ENCODE assay signal across 13 cellular contexts in genomic region chr6:44311767-44312166, GRCh38. TPM values are rescaled to one million over a fixed set of nuclear protein-coding genes. Genes with fewer than 3 reads are reported as not detected.
A peak's percentile ranks its signal among the peaks of the same experiment; 100 is the strongest.
DNase-seq lines count a peak whose midpoint lies in the region; ATAC-seq and TF ChIP-seq lines count a peak whose summit lies in the region.
"Had no signal": no experiment of that assay in that cellular context is flagged by ENCODE, and none has a peak within 500 bp of the region (broad histone marks: within the 10 kb centered on the region; RNA-seq: fewer than 3 reads in every experiment).

No MANE protein-coding gene starts in this region.

- H3K36me3 Mint-ChIP-seq in activated naive CD4-positive, alpha-beta T cell treated with anti-CD3 and anti-CD28 coated beads for 36 hours (ENCODE audit: low read depth) = peaks cover 17% of the 10 kb centered on the region
- peaks cover 29 to 41% of the 10 kb centered on the region in 2 donors for H3K36me3 Mint-ChIP-seq in stimulated activated naive B cell treated with anti-CD40 and anti-IgM and Interleukin-4, amounts not matched to agents 10 μg/mL and 1 μg/mL and 100 μg/mL, for 72 hours

- TF ChIP-seq CTCF in WI38 (IDR thresholded peaks at IDR 0.05; ENCODE audit: low read depth, low read length) (no peak), foreskin fibroblast (IDR thresholded peaks at IDR 0.05; ENCODE audit: low read depth, low read length) (no peak)

- peaks cover 17% of the 10 kb centered on the region for H3K4me1 Mint-ChIP-seq in activated naive CD4-positive, alpha-beta T cell treated with anti-CD3 and anti-CD28 coated beads for 36 hours (ENCODE audit: low read depth)
- peaks cover 13 to 22% of the 10 kb centered on the region in 2 donors for H3K4me1 Mint-ChIP-seq in stimulated activated naive B cell treated with anti-CD40 and anti-IgM and Interleukin-4, amounts not matched to agents 10 μg/mL and 1 μg/mL and 100 μg/mL, for 72 hours

- H3K4me3 ChIP-seq in WI38 (ENCODE audit: low read depth, low read length) = peak overlapping the region; percentile 94
- H3K4me3 ChIP-seq in foreskin fibroblast (ENCODE audit: low read depth in 1 of 2, low read length in 2 of 2) = peak overlapping the region; percentile 93 to 98

- H3K9me3 Mint-ChIP-seq in activated naive CD4-positive, alpha-beta T cell treated with anti-CD3 and anti-CD28 coated beads for 36 hours = no peaks in the 10 kb centered on the region
- H3K9me3 Mint-ChIP-seq in stimulated activated naive B cell treated with anti-CD40 and anti-IgM and Interleukin-4, amounts not matched to agents 10 μg/mL and 1 μg/mL and 100 μg/mL, for 72 hours = no peaks in the 10 kb centered on the region

- peak overlapping the region; percentile 96 for H3K4me3 Mint-ChIP-seq in activated naive CD4-positive, alpha-beta T cell treated with anti-CD3 and anti-CD28 coated beads for 36 hours
- H3K4me3 Mint-ChIP-seq in stimulated activated naive B cell treated with anti-CD40 and anti-IgM and Interleukin-4, amounts not matched to agents 10 μg/mL and 1 μg/mL and 100 μg/mL, for 72 hours = peak overlapping the region; percentile 97

- intact Hi-C loops in activated naive CD4-positive, alpha-beta T cell treated with anti-CD3 and anti-CD28 coated beads for 36 hours (cut with micrococcal nuclease) = loop anchor here (5.0 kb wide), 1 partner anchor 89 kb away; the partner anchor contains the start of gene SLC29A1

- H3K27ac Mint-ChIP-seq in activated naive CD4-positive, alpha-beta T cell treated with anti-CD3 and anti-CD28 coated beads for 36 hours = peak overlapping the region; percentile 22
- H3K27ac Mint-ChIP-seq in stimulated activated naive B cell treated with anti-CD40 and anti-IgM and Interleukin-4, amounts not matched to agents 10 μg/mL and 1 μg/mL and 100 μg/mL, for 72 hours = peak overlapping the region; percentile 98

- CTCF ChIA-PET in activated naive CD4-positive, alpha-beta T cell treated with anti-CD3 and anti-CD28 coated beads for 36 hours (lab: Charles Lee) = interaction anchor here (0.9 to 3.9 kb wide), 6 partner anchors 10 to 88 kb away, joined by 3 to 41 read pairs (median 6); partner anchors contain the start of gene TMEM151B

- ATAC-seq in stimulated activated naive B cell treated with anti-CD40 and anti-IgM and Interleukin-4, amounts not matched to agents 10 μg/mL and 1 μg/mL and 100 μg/mL, for 72 hours (replicated peaks) = no peak
- ATAC-seq: Panc1, pancreas had no signal

- H3K27me3 Mint-ChIP-seq in activated naive CD4-positive, alpha-beta T cell treated with anti-CD3 and anti-CD28 coated beads for 36 hours (ENCODE audit: low read depth) = no peaks in the 10 kb centered on the region
- H3K27me3 Mint-ChIP-seq in stimulated activated naive B cell treated with anti-CD40 and anti-IgM and Interleukin-4, amounts not matched to agents 10 μg/mL and 1 μg/mL and 100 μg/mL, for 72 hours = no peaks in the 10 kb centered on the region

- DNase-seq in activated naive CD4-positive, alpha-beta T cell treated with anti-CD3 and anti-CD28 coated beads for 36 hours = no peak
- DNase-seq in activated naive CD4-positive, alpha-beta T cell (lab: John Stamatoyannopoulos, UW) = no peak
- DNase-seq in foreskin fibroblast (no peak), NCI-H526 treated with DMSO at 0.1 percent for 48 hours (lab: John Stamatoyannopoulos, UW) (no peak), NCI-H2081 treated with DMSO at 0.1 percent for 48 hours (lab: John Stamatoyannopoulos, UW) (no peak), NCI-H1105 (lab: John Stamatoyannopoulos, UW) (no peak)
- DNase-seq in stimulated activated naive B cell treated with anti-CD40 and anti-IgM and Interleukin-4, amounts not matched to agents 10 μg/mL and 1 μg/mL and 100 μg/mL, for 72 hours = no peak
- DNase-seq: hippocampal formation, MV-4-11, pancreas had no signal

RNA-seq across cellular contexts. Expression of gene AARS2, which starts 1.4 kb away (rescaled TPM):
- total RNA-seq in activated naive CD4-positive, alpha-beta T cell treated with anti-CD3 and anti-CD28 coated beads for 36 hours = 10 to 100 TPM; 11.6 to 12.9 TPM

RNA-seq across cellular contexts. Expression of gene SPATS1, which starts 30.7 kb away (rescaled TPM):
- not detected for total RNA-seq in activated naive CD4-positive, alpha-beta T cell treated with anti-CD3 and anti-CD28 coated beads for 36 hours
- total RNA-seq: cerebellum had no signal

RNA-seq across cellular contexts. Expression of gene TMEM151B, which starts 41.5 kb away (rescaled TPM):
- not detected for total RNA-seq in activated naive CD4-positive, alpha-beta T cell treated with anti-CD3 and anti-CD28 coated beads for 36 hours

RNA-seq across cellular contexts. Expression of gene NFKBIE, which starts 46.4 kb away (rescaled TPM):
- total RNA-seq in activated naive CD4-positive, alpha-beta T cell treated with anti-CD3 and anti-CD28 coated beads for 36 hours = 1 to 10 TPM; 9.1 to 9.6 TPM

RNA-seq across cellular contexts. Expression of gene SLC35B2, which starts 54.4 kb away (rescaled TPM):
- total RNA-seq in activated naive CD4-positive, alpha-beta T cell treated with anti-CD3 and anti-CD28 coated beads for 36 hours = 1 to 10 TPM; 7.2 to 7.3 TPM
